8 cellular contexts compared by ENCODE assay signal in the genomic region with DNA sequence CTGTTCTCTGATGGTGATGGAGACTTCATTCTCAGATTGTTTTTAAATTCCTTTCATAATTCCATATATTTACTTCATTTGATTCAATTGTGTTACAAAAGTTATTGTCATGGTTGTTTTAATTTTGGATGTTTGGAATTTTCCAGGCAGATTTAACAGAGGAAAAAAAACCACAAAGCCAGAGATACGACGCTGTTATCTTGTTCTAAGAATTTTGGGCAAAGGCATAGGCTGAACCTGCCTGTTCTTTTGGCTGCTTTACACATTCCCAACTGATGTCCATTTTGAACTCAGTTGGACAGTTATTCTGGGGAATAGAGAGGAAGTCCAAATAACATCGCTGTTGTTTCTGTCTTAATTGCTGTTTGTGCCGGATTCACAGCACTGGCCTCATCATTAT.
"Had no signal": no experiment of that assay in that cellular context is flagged by ENCODE, and none has a peak within 500 bp of the region (broad histone marks: within the 10 kb centered on the region; RNA-seq: fewer than 3 reads in every experiment).

No MANE protein-coding gene starts in this region.

- H3K9me3 Mint-ChIP-seq: GM23338, IgD-negative memory B cell had no signal

- FAIRE-seq: H1, H54, HepG2 had no signal

- H3K4me3 Mint-ChIP-seq: GM23338, H9, IgD-negative memory B cell had no signal

- H3K36me3 Mint-ChIP-seq: IgD-negative memory B cell had no signal

- ATAC-seq: GM23338, HepG2 had no signal

- DNase-seq: H9, HCEC 1CT had no signal

- H3K4me1 Mint-ChIP-seq: IgD-negative memory B cell had no signal

- H3K4me3 ChIP-seq: GM23338 had no signal

- H3K4me2 ChIP-seq: GM23338 had no signal

- H2AFZ ChIP-seq: GM23338 had no signal

- H3K27ac ChIP-seq: HL-60 had no signal

- H3K27ac Mint-ChIP-seq: GM23338, H9, IgD-negative memory B cell had no signal
